In genomic region chr19:4361152-4362037, GRCh38 we compare ENCODE assay signal across 21 cellular contexts. TPM values are rescaled to one million over a fixed set of nuclear protein-coding genes. Genes with fewer than 3 reads are reported as not detected.
A peak's percentile ranks its signal among the peaks of the same experiment; 100 is the strongest.
DNase-seq lines count a peak whose midpoint lies in the region; ATAC-seq and TF ChIP-seq lines count a peak whose summit lies in the region.
"Had no signal": no experiment of that assay in that cellular context is flagged by ENCODE, and none has a peak within 500 bp of the region (broad histone marks: within the 10 kb centered on the region; RNA-seq: fewer than 3 reads in every experiment).

No MANE protein-coding gene starts in this region.

- H3K9ac ChIP-seq in HCT116 (ENCODE audit: low read length) = no peak overlapping the region

- intact Hi-C loops in HCT116 (cut with micrococcal nuclease) = loop anchor here (5.0 kb wide), 1 partner anchor 41 kb away; the partner anchor contains the start of genes CHAF1A and SH3GL1
- intact Hi-C loops in adrenal gland (cut with DNase I) = loop anchor here in 1 of 2 donors (5.0 kb wide), 1 partner anchor 36 kb away; no protein-coding TSS in a partner anchor
- intact Hi-C loops in upper lobe of right lung (cut with DNase I) = no loop called here

- peak overlapping the region; percentile 64 for H3K27ac Mint-ChIP-seq in stimulated activated effector memory CD8-positive, alpha-beta T cell treated with anti-CD3 and anti-CD28 coated beads, Interleukin-12 subunit alpha, Interleukin-12 subunit beta, amount 100 ng/mL, for 72 hours
- H3K27ac Mint-ChIP-seq: activated B cell treated with CpG ODN at 0.5 μM for 24 hours had no signal

- H3K4me1 Mint-ChIP-seq in stimulated activated effector memory CD8-positive, alpha-beta T cell treated with anti-CD3 and anti-CD28 coated beads, Interleukin-12 subunit alpha, Interleukin-12 subunit beta, amount 100 ng/mL, for 72 hours = peaks cover 5% of the 10 kb centered on the region
- H3K4me1 Mint-ChIP-seq: activated B cell treated with CpG ODN at 0.5 μM for 24 hours, brain had no signal

- H3K36me3 Mint-ChIP-seq in stimulated activated effector memory CD8-positive, alpha-beta T cell treated with anti-CD3 and anti-CD28 coated beads, Interleukin-12 subunit alpha, Interleukin-12 subunit beta, amount 100 ng/mL, for 72 hours = peaks cover 95% of the 10 kb centered on the region

- peak; percentile 23 for ATAC-seq in HCT116
- no peak for ATAC-seq in stimulated activated effector memory CD8-positive, alpha-beta T cell treated with anti-CD3 and anti-CD28 coated beads, Interleukin-12 subunit alpha, Interleukin-12 subunit beta, amount 100 ng/mL, for 72 hours
- ATAC-seq in HG03139 (IDR thresholded peaks at IDR 0.05; ENCODE audit: unreplicated experiment) = no peak
- no peak for ATAC-seq in upper lobe of right lung
- ATAC-seq: effector memory CD8-positive, alpha-beta T cell had no signal

- no peak overlapping the region for H3K4me3 Mint-ChIP-seq in stimulated activated effector memory CD8-positive, alpha-beta T cell treated with anti-CD3 and anti-CD28 coated beads, Interleukin-12 subunit alpha, Interleukin-12 subunit beta, amount 100 ng/mL, for 72 hours
- H3K4me3 Mint-ChIP-seq: activated B cell treated with CpG ODN at 0.5 μM for 24 hours; brain; effector memory CD8-positive, alpha-beta T cell had no signal

- no peak for TF ChIP-seq POLR2A in HCT116 (IDR thresholded peaks at IDR 0.05; ENCODE audit: borderline replicate concordance, extremely low read depth, insufficient read depth, insufficient read length)
- TF ChIP-seq POLR2A in adrenal gland (IDR thresholded peaks at IDR 0.05) = no peak

- H2AFZ ChIP-seq in HCT116 (ENCODE audit: low read depth, low read length, poor library complexity, severe bottlenecking) = no peak overlapping the region

- no peaks in the 10 kb centered on the region for H3K9me3 ChIP-seq in HCT116 (ENCODE audit: control insufficient read depth in 1 of 2, insufficient read depth in 1 of 2, low read depth in 1 of 2, low read length in 2 of 2)
- no peaks in the 10 kb centered on the region for H3K9me3 ChIP-seq in adrenal gland (replicated peaks in 1 of 3)
- no peaks in the 10 kb centered on the region for H3K9me3 ChIP-seq in upper lobe of right lung
- H3K9me3 ChIP-seq: HAP-1 had no signal

- WGBS in adrenal gland, 4 donors = 31 to 68% (median 61%) methylated on average over 12 to 49 of the region's 49 CpGs

- POLR2A ChIA-PET in HCT116 (lab: Charles Lee) = no interaction called here

- H3K27ac ChIP-seq in HCT116 (ENCODE audit: low read depth, low read length) = peak overlapping the region; percentile 47; the same call in 1 of the 2 replicates
- H3K27ac ChIP-seq in adrenal gland = peak overlapping the region; percentile 29 to 83 (median 75)
- no peak overlapping the region for H3K27ac ChIP-seq in upper lobe of right lung
- H3K27ac ChIP-seq: C4-2B had no signal

- no peaks in the 10 kb centered on the region for H3K9me2 ChIP-seq in HCT116 (ENCODE audit: insufficient read depth)

- peak overlapping the region; percentile 17; the same call in 1 of the 2 replicates for H3K4me2 ChIP-seq in HCT116 (ENCODE audit: low read length)

- peaks cover 6 to 23% of the 10 kb centered on the region in 2 experiments; a peak in 3 of 4 replicates for H3K4me1 ChIP-seq in HCT116 (ENCODE audit: control insufficient read depth in 1 of 2, insufficient read depth in 2 of 2, low read length in 2 of 2)
- H3K4me1 ChIP-seq in adrenal gland (replicated peaks in 1 of 2) = peaks cover 13 to 18% of the 10 kb centered on the region in 2 donors
- no peaks in the 10 kb centered on the region for H3K4me1 ChIP-seq in upper lobe of right lung
- H3K4me1 ChIP-seq: HAP-1 had no signal

- H3K27me3 ChIP-seq in HCT116 (ENCODE audit: insufficient read depth, low read length) = no peaks in the 10 kb centered on the region
- no peaks in the 10 kb centered on the region for H3K27me3 ChIP-seq in adrenal gland
- H3K27me3 ChIP-seq in upper lobe of right lung = no peaks in the 10 kb centered on the region

- peaks cover 5 to 11% of the 10 kb centered on the region in 2 experiments; a peak in 2 of 4 replicates for H3K36me3 ChIP-seq in HCT116 (ENCODE audit: control insufficient read depth in 1 of 2, insufficient read depth in 2 of 2, low read length in 2 of 2)
- peaks cover 0 to 77% of the 10 kb centered on the region in 2 donors for H3K36me3 ChIP-seq in adrenal gland (replicated peaks in 1 of 2)
- H3K36me3 ChIP-seq in upper lobe of right lung = peaks cover 75% of the 10 kb centered on the region

- no peak for TF ChIP-seq CTCF in HCT116 (IDR thresholded peaks at IDR 0.05 in 2 of 3, conservative IDR thresholded peaks at IDR 0.05 in 1 of 3; ENCODE audit: borderline replicate concordance in 1 of 3, insufficient read depth in 1 of 3, low read depth in 2 of 3, low read length in 2 of 3)
- no peak for TF ChIP-seq CTCF in adrenal gland (IDR thresholded peaks at IDR 0.05)
- TF ChIP-seq CTCF in upper lobe of right lung (IDR thresholded peaks at IDR 0.05) = no peak

- H3K9me3 Mint-ChIP-seq in stimulated activated effector memory CD8-positive, alpha-beta T cell treated with anti-CD3 and anti-CD28 coated beads, Interleukin-12 subunit alpha, Interleukin-12 subunit beta, amount 100 ng/mL, for 72 hours = no peaks in the 10 kb centered on the region
- H3K9me3 Mint-ChIP-seq: activated B cell treated with CpG ODN at 0.5 μM for 24 hours; effector memory CD8-positive, alpha-beta T cell; stimulated activated naive CD8-positive, alpha-beta T cell treated with anti-CD3 and anti-CD28 coated beads, Interleukin-15, Interleukin-2, amounts not matched to agents 100 ng/mL and 50 ng/mL, for 24 hours had no signal

- no peak overlapping the region for H3K4me3 ChIP-seq in HCT116 (replicated peaks in 1 of 2; ENCODE audit: low read depth in 1 of 2, low read length in 2 of 2)
- no peak overlapping the region for H3K4me3 ChIP-seq in adrenal gland
- H3K4me3 ChIP-seq in upper lobe of right lung = no peak overlapping the region
- H3K4me3 ChIP-seq: HAP-1 had no signal

- TF ChIP-seq RAD21 in HCT116 (IDR thresholded peaks at IDR 0.05; ENCODE audit: low read depth) = no peak

- no peak for DNase-seq in HCT116 (ENCODE audit: low read depth, low spot score)
- DNase-seq in adrenal gland = peak; percentile 62 to 80 (median 71)
- DNase-seq in iPS-NIHi7 (ENCODE audit: extremely low spot score) = peak; percentile 56
- DNase-seq in stimulated activated effector memory CD8-positive, alpha-beta T cell treated with anti-CD3 and anti-CD28 coated beads, Interleukin-12 subunit alpha, Interleukin-12 subunit beta, amount 100 ng/mL, for 72 hours (ENCODE audit: low spot score in 2 of 2) = no peak
- DNase-seq in cerebellum (ENCODE audit: low spot score) = no peak
- no peak for DNase-seq in upper lobe of right lung
- DNase-seq: activated B cell treated with CpG ODN at 0.5 μM for 24 hours; DMS79; effector memory CD8-positive, alpha-beta T cell; foreskin fibroblast; NCI-H1694 treated with DMSO at 0.1 percent for 48 hours; NCI-H82; occipital lobe; small intestine; T-helper 1 cell had no signal

- CTCF ChIA-PET in HCT116 (lab: Charles Lee) = interaction anchor here (0.7 to 2.1 kb wide), 2 partner anchors 9 to 94 kb away, joined by 3 to 6 read pairs; no protein-coding TSS in a partner anchor

- H3K79me2 ChIP-seq in HCT116 (ENCODE audit: insufficient read depth, low read length) = no peaks in the 10 kb centered on the region

- BruUV-seq in HCT116 (replicated peaks; lab: Mats Ljungman, UMichigan) = no TSS peak

- H4K20me1 ChIP-seq in HCT116 (ENCODE audit: insufficient read depth) = no peaks in the 10 kb centered on the region

- RAD21 ChIA-PET in HCT116 (lab: Charles Lee; ENCODE audit: low non-redundant PET in 1 of 2, low total read pairs in 2 of 2, uncharacterized antibody in 2 of 2, unreplicated experiment in 2 of 2) = interaction anchor here in 1 of 2 experiments (0.6 kb wide), 1 partner anchor 38 kb away, joined by 4 read pairs; no protein-coding TSS in a partner anchor

TF ChIP-seq in HCT116, 20 proteins besides CTCF, POLR2A, EP300 and RAD21 (continues in another document):
- no peak for TF ChIP-seq ZNF274 (IDR thresholded peaks at IDR 0.05; ENCODE audit: low read depth, low read length)

RNA-seq across cellular contexts. Expression of gene MPND, which starts 18.0 kb away (rescaled TPM):
- total RNA-seq in HCT116 (2021; ENCODE audit: unreplicated experiment) (24.3 TPM), adrenal gland (10 to 100 TPM in 6 of 8 donors, 1 to 10 TPM in 2; 8.6 to 37.5 (median 16.1) TPM), cerebellum (11.3 TPM), upper lobe of right lung (29.3 TPM)
- polyA plus RNA-seq in HCT116 (2012) = 22.9 and 27.3 TPM in 2 replicates
- 10 to 100 TPM in 2 of 3 donors, 1 to 10 TPM in 1; 7.0 to 52.3 (median 38.5) TPM for polyA plus RNA-seq in adrenal gland

RNA-seq across cellular contexts. Expression of gene STAP2, which starts 22.8 kb away (rescaled TPM):
- total RNA-seq in HCT116 (2021; ENCODE audit: unreplicated experiment) (2.1 TPM), adrenal gland (100 to 1,000 TPM in 1 of 8 donors, 10 to 100 TPM in 6, 1 to 10 TPM in 1; 8.5 to 106 (median 36.5) TPM), cerebellum (1.5 TPM), upper lobe of right lung (16.1 TPM)
- 2.4 and 2.5 TPM in 2 replicates for polyA plus RNA-seq in HCT116 (2012)
- 10 to 100 TPM in 2 of 3 donors, 1 to 10 TPM in 1; 6.7 to 63.1 (median 39.8) TPM for polyA plus RNA-seq in adrenal gland

RNA-seq across cellular contexts. Expression of gene SH3GL1, which starts 39.0 kb away (rescaled TPM):
- total RNA-seq in HCT116 (2021; ENCODE audit: unreplicated experiment) = 86.0 TPM
- 78.9 and 84.1 TPM in 2 replicates for polyA plus RNA-seq in HCT116 (2012)
- 100 to 1,000 TPM in 1 of 8 donors, 10 to 100 TPM in 7; 69.9 to 112 (median 87.4) TPM for total RNA-seq in adrenal gland
- 100 to 1,000 TPM in 1 of 3 donors, 10 to 100 TPM in 2; 20.9 to 104 (median 96.4) TPM for polyA plus RNA-seq in adrenal gland
- total RNA-seq in cerebellum = 21.3 TPM
- 47.6 TPM for total RNA-seq in upper lobe of right lung

RNA-seq across cellular contexts. Expression of gene CHAF1A, which starts 41.0 kb away (rescaled TPM):
- 69.9 TPM for total RNA-seq in HCT116 (2021; ENCODE audit: unreplicated experiment)
- 31.9 and 32.2 TPM in 2 replicates for polyA plus RNA-seq in HCT116 (2012)
- 10 to 100 TPM in 2 of 8 donors, 1 to 10 TPM in 6; 3.4 to 14.6 (median 8.7) TPM for total RNA-seq in adrenal gland
- 1 to 10 TPM; 4.0 to 8.2 (median 7.3) TPM for polyA plus RNA-seq in adrenal gland
- 13.4 TPM for total RNA-seq in cerebellum
- total RNA-seq in upper lobe of right lung = 10.8 TPM

RNA-seq across cellular contexts. Expression of gene FSD1, which starts 57.0 kb away (rescaled TPM):
- total RNA-seq in HCT116 (2021; ENCODE audit: unreplicated experiment) (20.1 TPM), adrenal gland (1 to 10 TPM in 3 of 8 donors, under 1 TPM in 2, not detected in 3; 0.34 to 1.3 (median 1.1) TPM), cerebellum (23.8 TPM), upper lobe of right lung (1.5 TPM)
- polyA plus RNA-seq in HCT116 (2012) = 11.6 and 13.9 TPM in 2 replicates
- 1 to 10 TPM in 2 of 3 donors, under 1 TPM in 1; 0.46 to 7.2 (median 3.0) TPM for polyA plus RNA-seq in adrenal gland
- total RNA-seq: mesenteric fat pad had no signal

Comparison
In these comparisons a context has a peak if more than half of its experiments do, and no peak if none do; other contexts are left out.
1. DNase-seq: peak in adrenal gland (7 of 7) and iPS-NIHi7 (single experiment); none in HCT116 (single experiment), stimulated activated effector memory CD8-positive, alpha-beta T cell treated with anti-CD3 and anti-CD28 coated beads, Interleukin-12 subunit alpha, Interleukin-12 subunit beta, amount 100 ng/mL, for 72 hours (0 of 2), cerebellum (single experiment) and upper lobe of right lung (single experiment).